Comparison of ENCODE assay signal across 15 cellular contexts in the genomic region with DNA sequence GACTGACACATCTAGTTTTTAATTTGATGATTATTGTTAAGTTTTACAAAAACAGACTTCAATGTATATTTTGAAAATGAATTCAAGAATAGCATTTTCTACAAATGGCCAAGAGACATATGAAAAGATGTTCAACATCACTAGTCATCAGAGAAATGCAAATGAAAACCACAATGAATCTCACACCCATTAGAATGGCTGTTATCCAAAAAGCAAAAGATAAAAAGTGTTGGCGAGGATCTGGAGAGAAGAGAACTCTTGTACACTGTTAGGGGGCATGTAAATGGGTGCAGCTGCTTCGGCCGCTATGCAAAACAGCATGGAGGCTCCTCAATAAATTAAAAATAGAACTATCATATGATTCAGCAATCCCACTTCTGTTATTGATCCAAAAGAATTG.
"Had no signal": no experiment of that assay in that cellular context is flagged by ENCODE, and none has a peak within 500 bp of the region (broad histone marks: within the 10 kb centered on the region; RNA-seq: fewer than 3 reads in every experiment).

No MANE protein-coding gene starts in this region.

- H3K27ac ChIP-seq: esophagus muscularis mucosa, left ventricle myocardium inferior, right atrium auricular region, upper lobe of left lung had no signal

- H3K9me3 Mint-ChIP-seq: activated T-helper 1 cell treated with anti-CD3 and anti-CD28 coated beads, Interleukin-12 subunit alpha, Interleukin-12 subunit beta, Interleukin-2, Interleukin-4 antibody, amounts not matched to agents 30 ng/mL and 10 ng/mL and 1 ng/mL, durations not matched to agents 14 hours and 24 hours and 36 hours; stimulated activated naive CD8-positive, alpha-beta T cell treated with anti-CD3 and anti-CD28 coated beads, Interleukin-15, amount 100 ng/mL, for 72 hours had no signal

- H3K4me3 Mint-ChIP-seq: activated T-helper 1 cell treated with anti-CD3 and anti-CD28 coated beads, Interleukin-12 subunit alpha, Interleukin-12 subunit beta, Interleukin-2, Interleukin-4 antibody, amounts not matched to agents 30 ng/mL and 10 ng/mL and 1 ng/mL, durations not matched to agents 14 hours and 24 hours and 36 hours; natural killer cell; stimulated activated naive CD8-positive, alpha-beta T cell treated with anti-CD3 and anti-CD28 coated beads, Interleukin-15, amount 100 ng/mL, for 72 hours had no signal

- FAIRE-seq: colon had no signal

- H3K27ac Mint-ChIP-seq: activated T-helper 1 cell treated with anti-CD3 and anti-CD28 coated beads, Interleukin-12 subunit alpha, Interleukin-12 subunit beta, Interleukin-2, Interleukin-4 antibody, amounts not matched to agents 30 ng/mL and 10 ng/mL and 1 ng/mL, durations not matched to agents 14 hours and 24 hours and 36 hours; natural killer cell had no signal

- DNase-seq: activated CD4-positive, alpha-beta T cell treated with anti-CD3 and anti-CD28 coated beads, Interleukin-2, amount 50 U/mL, for 1 hour; activated CD8-positive, alpha-beta memory T cell treated with anti-CD3 and anti-CD28 coated beads for 24 hours; activated naive CD4-positive, alpha-beta T cell; foreskin melanocyte; left ventricle myocardium inferior; natural killer cell; posterior cingulate gyrus; stimulated activated naive CD8-positive, alpha-beta T cell treated with anti-CD3 and anti-CD28 coated beads, Interleukin-15, amount 100 ng/mL, for 72 hours; SW 1271; upper lobe of left lung had no signal

- ATAC-seq: activated CD4-positive, CD25-positive, alpha-beta regulatory T cell treated with anti-CD3 and anti-CD28 coated beads, Interleukin-2, amount 50 U/mL, for 24 hours; natural killer cell; stimulated activated naive CD8-positive, alpha-beta T cell treated with anti-CD3 and anti-CD28 coated beads, Interleukin-15, amount 100 ng/mL, for 72 hours had no signal

- H3K9me3 ChIP-seq: esophagus muscularis mucosa, left ventricle myocardium inferior, right atrium auricular region, upper lobe of left lung had no signal

- H3K36me3 Mint-ChIP-seq: natural killer cell had no signal

- H3K36me3 ChIP-seq: esophagus muscularis mucosa, left ventricle myocardium inferior, right atrium auricular region, upper lobe of left lung had no signal

- H3K4me3 ChIP-seq: esophagus muscularis mucosa, left ventricle myocardium inferior, right atrium auricular region, upper lobe of left lung had no signal

- H3K27me3 ChIP-seq: esophagus muscularis mucosa, right atrium auricular region, upper lobe of left lung had no signal

- H3K4me1 Mint-ChIP-seq: natural killer cell; stimulated activated naive CD8-positive, alpha-beta T cell treated with anti-CD3 and anti-CD28 coated beads, Interleukin-15, amount 100 ng/mL, for 72 hours had no signal
